Comparison of ENCODE assay signal across 22 cellular contexts in the genomic region with DNA sequence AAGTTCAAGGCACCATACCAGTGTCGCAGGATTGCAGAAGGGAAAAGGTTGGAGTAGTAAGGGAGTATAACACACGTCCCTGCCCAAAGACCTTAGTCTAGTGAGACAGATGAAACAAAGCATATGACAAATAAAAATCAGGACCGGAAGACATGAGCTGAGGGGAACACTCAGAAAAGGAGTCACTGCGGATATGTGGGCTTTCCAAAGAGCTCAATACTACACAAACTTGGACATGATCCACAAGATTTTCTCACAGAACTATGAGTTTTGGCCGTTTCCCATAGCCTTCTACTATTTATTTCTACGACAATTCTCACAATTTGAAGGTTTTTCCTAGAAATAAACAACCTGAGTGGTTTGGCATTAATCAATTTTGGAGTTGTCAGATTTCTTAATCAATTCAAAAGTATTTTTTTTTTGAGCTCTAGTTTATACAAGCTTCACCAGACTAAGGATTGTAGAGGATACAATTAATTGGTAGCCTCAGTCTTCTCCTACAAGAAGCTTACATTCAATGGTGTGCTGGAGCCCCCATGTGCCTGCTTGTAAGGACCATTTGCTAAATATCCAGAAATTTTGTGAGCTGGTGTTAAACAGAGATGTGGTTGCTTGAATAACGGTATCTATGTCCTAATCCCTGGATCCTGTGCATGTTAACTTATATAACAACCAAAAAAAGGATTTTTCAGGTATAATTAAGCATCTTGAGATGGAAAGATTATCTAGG.
DNase-seq lines count a peak whose midpoint lies in the region; ATAC-seq and TF ChIP-seq lines count a peak whose summit lies in the region.
"Had no signal": no experiment of that assay in that cellular context is flagged by ENCODE, and none has a peak within 500 bp of the region (broad histone marks: within the 10 kb centered on the region; RNA-seq: fewer than 3 reads in every experiment).

No MANE protein-coding gene starts in this region.

- no peaks in the 10 kb centered on the region for H3K4me1 Mint-ChIP-seq in osteocyte (ENCODE audit: unreplicated experiment)
- H3K4me1 Mint-ChIP-seq in naive thymus-derived CD4-positive, alpha-beta T cell, result no peaks in the 10 kb centered on the region
- H3K4me1 Mint-ChIP-seq: IgD-negative memory B cell had no signal

- H3K4me3 ChIP-seq in IMR-90 (ENCODE audit: insufficient read depth, low read depth, low read length), result no peak overlapping the region
- H3K4me3 ChIP-seq in astrocyte of the spinal cord (ENCODE audit: low read depth, low read length), result no peak overlapping the region
- H3K4me3 ChIP-seq in epithelial cell of proximal tubule (ENCODE audit: low read depth, low read length), result no peak overlapping the region
- H3K4me3 ChIP-seq in naive thymus-derived CD4-positive, alpha-beta T cell (ENCODE audit: low read length), result no peak overlapping the region
- H3K4me3 ChIP-seq: GM23248, SJSA1 had no signal

- H4K8ac ChIP-seq in IMR-90 (ENCODE audit: low read depth in 2 of 2, low read length in 2 of 2), result no peak overlapping the region

- H3K56ac ChIP-seq in IMR-90 (ENCODE audit: extremely low read depth, insufficient read depth, low read length), result no peak overlapping the region

- POLR2A ChIA-PET in IMR-90 (lab: Charles Lee; ENCODE audit: unreplicated experiment), result no interaction called here
- POLR2A ChIA-PET in naive thymus-derived CD4-positive, alpha-beta T cell (lab: Charles Lee), result no interaction called here

- no peaks in the 10 kb centered on the region for H4K20me1 ChIP-seq in IMR-90 (ENCODE audit: insufficient read depth, low read length)

- no peak overlapping the region for H2BK120ac ChIP-seq in IMR-90 (ENCODE audit: low read depth, low read length)

- no peak overlapping the region for H3K4me2 ChIP-seq in IMR-90 (ENCODE audit: low read depth, low read length)

- CTCF ChIA-PET in IMR-90 (lab: Yijun Ruan, JAX), result no interaction called here
- CTCF ChIA-PET in naive thymus-derived CD4-positive, alpha-beta T cell (lab: Charles Lee), result no interaction called here

- no peak overlapping the region for H3K14ac ChIP-seq in IMR-90 (replicated peaks; ENCODE audit: low read depth, low read length)

- no TSS peak for BruUV-seq in IMR-90 (replicated peaks; lab: Mats Ljungman, UMichigan)

- H3K27me3 Mint-ChIP-seq in osteocyte (ENCODE audit: unreplicated experiment), result no peaks in the 10 kb centered on the region
- peaks cover 0 to 8% (median 1%) of the 10 kb centered on the region in 5 donors for H3K27me3 Mint-ChIP-seq in naive thymus-derived CD4-positive, alpha-beta T cell

- H2BK15ac ChIP-seq in IMR-90 (ENCODE audit: low read depth, low read length), result 0 out of 3 replicates have a peak overlapping the region, but pooled peaks have one; percentile 19

- H2AK5ac ChIP-seq in IMR-90 (ENCODE audit: low read depth, low read length), result no peak overlapping the region

- in situ Hi-C loops in IMR-90 (cut with MboI; ENCODE audit: low sequenced_read_pairs), result no loop called here
- in situ Hi-C loops in astrocyte of the spinal cord (cut with HindIII; ENCODE audit: low sequenced_read_pairs), result no loop called here

- H3K27me3 ChIP-seq in IMR-90 (ENCODE audit: control insufficient read depth, insufficient read depth, low read length), result no peaks in the 10 kb centered on the region
- no peaks in the 10 kb centered on the region for H3K27me3 ChIP-seq in naive thymus-derived CD4-positive, alpha-beta T cell (ENCODE audit: control insufficient read depth in 2 of 2, insufficient read depth in 2 of 2, low read length in 2 of 2)
- H3K27me3 ChIP-seq: SJSA1 had no signal

- dilution Hi-C loops in IMR-90 (cut with HindIII; ENCODE audit: low sequenced_read_pairs, unreplicated experiment), result no loop called here

- H2AFZ ChIP-seq in IMR-90 (replicated peaks; ENCODE audit: low read length, poor library complexity), result no peak overlapping the region
- H2AFZ ChIP-seq: GM23248 had no signal

- no peak for TF ChIP-seq POLR2A in IMR-90 (IDR thresholded peaks at IDR 0.05; ENCODE audit: low read depth, low read length)

- peaks cover 3% of the 10 kb centered on the region for H3K9me1 ChIP-seq in IMR-90 (ENCODE audit: insufficient read depth, low read length)

- H3K23ac ChIP-seq in IMR-90 (ENCODE audit: low read depth, low read length), result no peak overlapping the region

- no peak overlapping the region for H2BK5ac ChIP-seq in IMR-90 (ENCODE audit: low read depth, low read length, poor library complexity, severe bottlenecking)

- no peak overlapping the region for H2BK20ac ChIP-seq in IMR-90 (ENCODE audit: low read depth, low read length)

- peaks cover 4 to 51% of the 10 kb centered on the region in 2 experiments; a peak in 3 of 4 replicates for H3K79me1 ChIP-seq in IMR-90 (ENCODE audit: low read depth in 1 of 2, low read length in 2 of 2)

- H3K9ac ChIP-seq in IMR-90 (ENCODE audit: low read depth, low read length), result no peak overlapping the region
- H3K9ac ChIP-seq: GM23248 had no signal

- no peaks in the 10 kb centered on the region for H3K36me3 ChIP-seq in IMR-90 (ENCODE audit: control insufficient read depth, insufficient read depth, low read length)
- H3K36me3 ChIP-seq in naive thymus-derived CD4-positive, alpha-beta T cell (ENCODE audit: control insufficient read depth in 2 of 3, insufficient read depth in 3 of 3, low read length in 3 of 3), result no peaks in the 10 kb centered on the region
- H3K36me3 ChIP-seq: SJSA1 had no signal

- no peak overlapping the region for H4K5ac ChIP-seq in IMR-90 (ENCODE audit: low read depth, low read length)

- no peaks in the 10 kb centered on the region for H3K36me3 Mint-ChIP-seq in osteocyte (ENCODE audit: unreplicated experiment)
- H3K36me3 Mint-ChIP-seq in naive thymus-derived CD4-positive, alpha-beta T cell, result no peaks in the 10 kb centered on the region
- H3K36me3 Mint-ChIP-seq: IgD-negative memory B cell had no signal

- no peak overlapping the region for H3K27ac ChIP-seq in IMR-90 (ENCODE audit: insufficient read depth, low read length)
- H3K27ac ChIP-seq in naive thymus-derived CD4-positive, alpha-beta T cell (ENCODE audit: low read depth, low read length), result no peak overlapping the region
- H3K27ac ChIP-seq: GM23248, SJSA1 had no signal

- H3K27ac Mint-ChIP-seq in osteocyte (ENCODE audit: unreplicated experiment), result no peak overlapping the region
- no peak overlapping the region for H3K27ac Mint-ChIP-seq in naive thymus-derived CD4-positive, alpha-beta T cell
- H3K27ac Mint-ChIP-seq: CD4-positive, alpha-beta T cell had no signal

- TF ChIP-seq RAD21 in IMR-90 (IDR thresholded peaks at IDR 0.05; ENCODE audit: low read length), result no peak

- H3K9me3 Mint-ChIP-seq in osteocyte (ENCODE audit: unreplicated experiment), result no peaks in the 10 kb centered on the region
- H3K9me3 Mint-ChIP-seq in naive thymus-derived CD4-positive, alpha-beta T cell, result peaks cover 0 to 1% (median 0%) of the 10 kb centered on the region in 11 donors
- H3K9me3 Mint-ChIP-seq: CD4-positive, alpha-beta T cell; IgD-negative memory B cell had no signal

- ATAC-seq in IMR-90 (ENCODE audit: low read depth), result no peak
- ATAC-seq in naive thymus-derived CD4-positive, alpha-beta T cell, result no peak
- ATAC-seq: Right ventricle myocardium inferior had no signal

- no peaks in the 10 kb centered on the region for H3K4me1 ChIP-seq in IMR-90 (ENCODE audit: control insufficient read depth, insufficient read depth, low read length)
- H3K4me1 ChIP-seq in naive thymus-derived CD4-positive, alpha-beta T cell (ENCODE audit: control insufficient read depth in 2 of 2, insufficient read depth in 2 of 2, low read length in 2 of 2), result no peaks in the 10 kb centered on the region
- H3K4me1 ChIP-seq: SJSA1 had no signal

- intact Hi-C loops in IMR-90 (cut with micrococcal nuclease), result no loop called here
- intact Hi-C loops in naive thymus-derived CD4-positive, alpha-beta T cell (cut with micrococcal nuclease), result no loop called here

- no peak overlapping the region for H3K18ac ChIP-seq in IMR-90 (ENCODE audit: low read depth, low read length)

- H3K4ac ChIP-seq in IMR-90 (ENCODE audit: low read depth, low read length), result no peak overlapping the region

- DNase-seq in IMR-90 (no peak), astrocyte of the spinal cord (ENCODE audit: low read depth, low spot score) (no peak), epithelial cell of proximal tubule (ENCODE audit: low read depth) (no peak), osteocyte (ENCODE audit: extremely low spot score, unreplicated experiment) (peak; percentile 11), germinal center (ENCODE audit: low spot score) (no peak), retina (no peak)
- DNase-seq in naive thymus-derived CD4-positive, alpha-beta T cell, result no peak
- DNase-seq: CD4-positive, alpha-beta T cell; COR-L47; DMS79; GM23248; HCEC 1CT; Karpas-422; MV-4-11; NCI-H1417; NCI-H1694 treated with DMSO at 0.1 percent for 48 hours; NCI-H446; NCI-H526; OCI-M1 had no signal

- no peak overlapping the region for H3K4me3 Mint-ChIP-seq in osteocyte (ENCODE audit: unreplicated experiment)
- H3K4me3 Mint-ChIP-seq in naive thymus-derived CD4-positive, alpha-beta T cell, result no peak overlapping the region
- H3K4me3 Mint-ChIP-seq: CD4-positive, alpha-beta T cell; IgD-negative memory B cell had no signal

- H3K9me3 ChIP-seq in IMR-90 (ENCODE audit: control insufficient read depth, insufficient read depth, low read length), result no peaks in the 10 kb centered on the region
- no peaks in the 10 kb centered on the region for H3K9me3 ChIP-seq in naive thymus-derived CD4-positive, alpha-beta T cell (ENCODE audit: control insufficient read depth in 2 of 3, low read length in 3 of 3)
- H3K9me3 ChIP-seq: SJSA1 had no signal

- WGBS in IMR-90 (ENCODE audit: extremely low coverage in 2 of 2, insufficient read length in 1 of 2), 2 experiments, result no CpG with 5 or more reads among the region's 7 CpGs

- no peak overlapping the region for H2AK9ac ChIP-seq in IMR-90 (replicated peaks; ENCODE audit: low read depth, low read length, poor library complexity)

- H4K91ac ChIP-seq in IMR-90 (ENCODE audit: insufficient read depth, low read depth, low read length), result no peak overlapping the region

- TF ChIP-seq CTCF in IMR-90 (conservative IDR thresholded peaks at IDR 0.05; ENCODE audit: low read depth, low read length), result no peak
- peak; percentile 5 for TF ChIP-seq CTCF in astrocyte of the spinal cord (IDR thresholded peaks at IDR 0.05; ENCODE audit: low read depth, low read length)
- peak; percentile 41 for TF ChIP-seq CTCF in epithelial cell of proximal tubule (conservative IDR thresholded peaks at IDR 0.05; ENCODE audit: low read depth, low read length)
- no peak for TF ChIP-seq CTCF in osteocyte (IDR thresholded peaks at IDR 0.05)

TF ChIP-seq in IMR-90, 13 proteins besides CTCF, POLR2A, EP300 and RAD21:
- TF ChIP-seq BHLHE40 (IDR thresholded peaks at IDR 0.05; ENCODE audit: low read depth, low read length) (no peak), MAZ (IDR thresholded peaks at IDR 0.05; ENCODE audit: borderline replicate concordance, low read depth, low read length) (no peak)

Comparison
In these comparisons a context has a peak if more than half of its experiments do, and no peak if none do; other contexts are left out.
1. CTCF ChIP-seq: peak in astrocyte of the spinal cord (single experiment) and epithelial cell of proximal tubule (single experiment); none in IMR-90 (single experiment) and osteocyte (single experiment).